ENCODE assay signal across 1 cellular context in genomic region chr16:46808997-46809396, GRCh38.
TF ChIP-seq lines count a peak whose summit lies in the region.

No MANE protein-coding gene starts in this region.

TF ChIP-seq in GM23338, 12 proteins besides CTCF, POLR2A, EP300 and RAD21 (continued from another document):
- TF ChIP-seq ZNF462 (CRISPR knock-in tag; IDR thresholded peaks at IDR 0.05): no peak
- TF ChIP-seq NANOG (IDR thresholded peaks at IDR 0.05; ENCODE audit: borderline replicate concordance): no peak
- no peak for TF ChIP-seq EZH2phosphoT487 (IDR thresholded peaks at IDR 0.05; ENCODE audit: unreplicated experiment)
- TF ChIP-seq STAT1 (IDR thresholded peaks at IDR 0.05; ENCODE audit: unreplicated experiment): no peak
- no peak for TF ChIP-seq POLR2AphosphoS5 (IDR thresholded peaks at IDR 0.05; ENCODE audit: low read depth)
TF ChIP-seq in GM23338: peak in this region for 0.
